Comparison of ENCODE assay signal across 34 cellular contexts in genomic region chr1:10589074-10589473, GRCh38.
"Had no signal": no experiment of that assay in that cellular context is flagged by ENCODE, and none has a peak within 500 bp of the region (broad histone marks: within the 10 kb centered on the region; RNA-seq: fewer than 3 reads in every experiment).

No MANE protein-coding gene starts in this region.

- H3K36me3 ChIP-seq: MG63 had no signal

- DNase-seq: Karpas-422, Kasumi-1, MG63, MM.1S, MV-4-11, NCI-H1048, NCI-H1092, NCI-H1092 treated with DMSO at 0.1 percent for 48 hours, NCI-H1105, NCI-H1105 treated with DMSO at 0.1 percent for 48 hours, NCI-H1417, NCI-H1417 treated with DMSO at 0.1 percent for 48 hours, NCI-H1436, NCI-H1436 treated with DMSO at 0.1 percent for 48 hours, NCI-H146, NCI-H1694, NCI-H1694 treated with DMSO at 0.1 percent for 48 hours, NCI-H187, NCI-H187 treated with DMSO at 0.1 percent for 48 hours, NCI-H1930, NCI-H2029, NCI-H2029 treated with DMSO at 0.1 percent for 48 hours, NCI-H2081, NCI-H2081 treated with DMSO at 0.1 percent for 48 hours, NCI-H2107, NCI-H2171, NCI-H2171 treated with DMSO at 0.1 percent for 48 hours, NCI-H2227 treated with DMSO at 0.1 percent for 48 hours, NCI-H226, NCI-H345, NCI-H446, NCI-H446 treated with DMSO at 0.1 percent for 48 hours, NCI-H510A, NCI-H510A treated with DMSO at 0.1 percent for 48 hours had no signal

- H3K27me3 ChIP-seq: MG63 had no signal

- H3K9me3 ChIP-seq: MG63 had no signal

- H3K4me3 ChIP-seq: MG63 had no signal
